8 cellular contexts compared by ENCODE assay signal in the genomic region with DNA sequence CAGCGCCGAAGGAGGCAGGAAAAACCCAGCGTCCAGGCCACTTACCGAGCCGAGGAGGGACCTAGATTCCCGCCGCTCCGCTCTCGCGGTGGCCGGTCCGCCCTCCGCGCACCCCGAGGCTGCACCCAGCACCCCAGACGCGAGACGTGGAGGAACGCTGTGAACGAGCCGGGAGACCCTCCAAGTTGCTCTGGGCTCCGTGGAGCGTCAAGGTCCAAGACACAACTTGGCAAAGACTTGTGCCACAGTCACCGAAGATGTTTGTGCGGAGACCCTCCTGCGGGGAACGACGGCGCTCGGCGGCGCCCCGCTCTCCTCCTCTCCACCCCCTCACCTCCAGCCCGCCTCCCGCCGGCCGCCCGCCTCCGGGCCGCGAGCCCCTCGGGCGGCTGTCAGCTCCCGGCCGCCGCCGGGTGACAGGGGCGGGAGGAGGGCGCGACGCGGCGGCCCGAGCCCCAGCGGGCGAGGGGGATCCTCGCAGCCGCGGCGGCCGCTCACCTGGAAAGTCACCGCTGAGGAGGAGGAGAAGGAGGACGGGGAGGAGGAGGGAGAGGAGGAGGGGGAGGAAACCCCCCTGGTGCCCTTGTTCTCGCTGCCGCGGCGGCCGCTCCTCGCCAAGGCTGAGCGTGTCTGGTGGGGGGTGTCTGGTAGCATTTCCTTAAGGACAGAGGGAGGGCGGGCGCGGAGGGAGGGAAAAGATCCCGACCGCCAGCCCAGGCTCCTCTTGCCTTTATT. TPM values are rescaled to one million over a fixed set of nuclear protein-coding genes. Genes with fewer than 3 reads are reported as not detected.
DNase-seq lines count a peak whose midpoint lies in the region; ATAC-seq and TF ChIP-seq lines count a peak whose summit lies in the region.

No MANE protein-coding gene starts in this region.

- H3K4me3 ChIP-seq in DOHH2 (ENCODE audit: low read length) (peak overlapping the region; percentile 94), esophagus squamous epithelium (peak overlapping the region; percentile 77 to 99 (median 92))

- H3K4me1 ChIP-seq in DOHH2 (ENCODE audit: control insufficient read depth, low read length) (peaks cover 54% of the 10 kb centered on the region), esophagus squamous epithelium (peaks cover 0 to 39% (median 8%) of the 10 kb centered on the region in 3 donors)

- H3K9me2 ChIP-seq in DOHH2 (replicated peaks; ENCODE audit: control insufficient read depth, low read length): no peaks in the 10 kb centered on the region

- H3K4me1 Mint-ChIP-seq in naive thymus-derived CD8-positive, alpha-beta T cell: peaks cover 27 to 58% (median 46%) of the 10 kb centered on the region in 4 donors
- H3K4me1 Mint-ChIP-seq in stimulated activated naive CD8-positive, alpha-beta T cell treated with anti-CD3 and anti-CD28 coated beads, Interleukin-15, Interleukin-2, amounts not matched to agents 100 ng/mL and 50 ng/mL, for 24 hours (ENCODE audit: low read depth): peaks cover 51% of the 10 kb centered on the region

- H3K27ac ChIP-seq in DOHH2 (ENCODE audit: low read depth, low read length) (peak overlapping the region; percentile 80), esophagus squamous epithelium (peak overlapping the region; percentile 95 to 100 (median 98))

- peaks cover 0 to 5% (median 0%) of the 10 kb centered on the region in 9 donors for H3K9me3 Mint-ChIP-seq in naive thymus-derived CD8-positive, alpha-beta T cell
- H3K9me3 Mint-ChIP-seq in stimulated activated naive CD8-positive, alpha-beta T cell treated with anti-CD3 and anti-CD28 coated beads, Interleukin-15, Interleukin-2, amounts not matched to agents 100 ng/mL and 50 ng/mL, for 24 hours: no peaks in the 10 kb centered on the region

- DNase-seq in GOT3 (lab: John Stamatoyannopoulos, UW): peak; percentile 29
- DNase-seq in NCI-H345 (lab: John Stamatoyannopoulos, UW): peak; percentile 45
- DNase-seq in activated T-cell treated with anti-CD3 and anti-CD28 coated beads, Interleukin-2, amount 50 U/mL, for 48 hours: peak; percentile 70 to 74
- no peak for DNase-seq in esophagus squamous epithelium (lab: John Stamatoyannopoulos, UW)
- DNase-seq in naive thymus-derived CD8-positive, alpha-beta T cell: peak; percentile 53 to 87 (median 74)
- DNase-seq in NCI-H187 (lab: John Stamatoyannopoulos, UW): no peak

- H3K9me3 ChIP-seq in DOHH2 (ENCODE audit: control insufficient read depth, insufficient read depth, low read length) (no peaks in the 10 kb centered on the region), esophagus squamous epithelium (no peaks in the 10 kb centered on the region)

- H3K27me3 ChIP-seq in DOHH2 (ENCODE audit: control insufficient read depth, low read length): no peaks in the 10 kb centered on the region
- no peaks in the 10 kb centered on the region for H3K27me3 ChIP-seq in esophagus squamous epithelium

- peaks cover 0 to 6% (median 0%) of the 10 kb centered on the region in 5 donors for H3K27me3 Mint-ChIP-seq in naive thymus-derived CD8-positive, alpha-beta T cell
- H3K27me3 Mint-ChIP-seq in stimulated activated naive CD8-positive, alpha-beta T cell treated with anti-CD3 and anti-CD28 coated beads, Interleukin-15, Interleukin-2, amounts not matched to agents 100 ng/mL and 50 ng/mL, for 24 hours: peaks cover 3% of the 10 kb centered on the region

- peak; percentile 7 to 8 for ATAC-seq in naive thymus-derived CD8-positive, alpha-beta T cell

- 0 to 1% methylated on average over 4 to 28 of the region's 75 CpGs for WGBS in esophagus squamous epithelium, 2 donors

- peaks cover 2 to 4% (median 2%) of the 10 kb centered on the region in 3 donors for H3K36me3 Mint-ChIP-seq in naive thymus-derived CD8-positive, alpha-beta T cell
- peaks cover 15% of the 10 kb centered on the region for H3K36me3 Mint-ChIP-seq in stimulated activated naive CD8-positive, alpha-beta T cell treated with anti-CD3 and anti-CD28 coated beads, Interleukin-15, Interleukin-2, amounts not matched to agents 100 ng/mL and 50 ng/mL, for 24 hours (ENCODE audit: low read depth)

- H3K36me3 ChIP-seq in DOHH2 (ENCODE audit: control insufficient read depth, low read length) (peaks cover 3% of the 10 kb centered on the region), esophagus squamous epithelium (no peaks in the 10 kb centered on the region)

- no peak for TF ChIP-seq CTCF in DOHH2 (IDR thresholded peaks at IDR 0.05; ENCODE audit: low read depth, low read length, poor library complexity, severe bottlenecking)
- no peak for TF ChIP-seq CTCF in esophagus squamous epithelium (IDR thresholded peaks at IDR 0.05)

- peak overlapping the region; percentile 82 for H3K4me2 ChIP-seq in DOHH2 (ENCODE audit: low read length)

- no peaks in the 10 kb centered on the region for H4K20me1 ChIP-seq in DOHH2 (ENCODE audit: control insufficient read depth, insufficient read depth, low read depth, low read length)

- peak overlapping the region; percentile 87 to 100 (median 94) for H3K4me3 Mint-ChIP-seq in naive thymus-derived CD8-positive, alpha-beta T cell
- H3K4me3 Mint-ChIP-seq in stimulated activated naive CD8-positive, alpha-beta T cell treated with anti-CD3 and anti-CD28 coated beads, Interleukin-15, Interleukin-2, amounts not matched to agents 100 ng/mL and 50 ng/mL, for 24 hours: peak overlapping the region; percentile 90

- H3K27ac Mint-ChIP-seq in naive thymus-derived CD8-positive, alpha-beta T cell: peak overlapping the region; percentile 91 to 100 (median 98)
- H3K27ac Mint-ChIP-seq in stimulated activated naive CD8-positive, alpha-beta T cell treated with anti-CD3 and anti-CD28 coated beads, Interleukin-15, Interleukin-2, amounts not matched to agents 100 ng/mL and 50 ng/mL, for 24 hours: peak overlapping the region; percentile 99

- intact Hi-C loops in esophagus squamous epithelium (cut with DNase I): no loop called here

- peaks cover 39% of the 10 kb centered on the region for H3K79me2 ChIP-seq in DOHH2 (ENCODE audit: control insufficient read depth, low read length)

- peaks cover 29% of the 10 kb centered on the region for H3F3A ChIP-seq in DOHH2 (ENCODE audit: control insufficient read depth, insufficient read depth)

- TF ChIP-seq POLR2A in esophagus squamous epithelium (IDR thresholded peaks at IDR 0.05): no peak

- POLR2A ChIA-PET in naive thymus-derived CD8-positive, alpha-beta T cell (lab: Charles Lee): interaction anchor here (0.6 to 4.9 kb wide), 20 partner anchors 10 to 140 kb away, joined by 3 to 69 read pairs (median 4); no protein-coding TSS in a partner anchor

RNA-seq across cellular contexts. Expression of a gene that starts 0.6 kb away (rescaled TPM):
- 10 to 100 TPM in 3 of 4 donors, 1 to 10 TPM in 1; 8.6 to 19.3 (median 12.7) TPM for total RNA-seq in esophagus squamous epithelium
- 10 to 100 TPM; 84.8 to 99.2 TPM for total RNA-seq in naive thymus-derived CD8-positive, alpha-beta T cell
- polyA plus RNA-seq in naive thymus-derived CD8-positive, alpha-beta T cell: 10 to 100 TPM in 2 of 3 donors, 1 to 10 TPM in 1; 6.5 to 17.1 (median 12.5) TPM

Comparison
In these comparisons a context has a peak if more than half of its experiments do, and no peak if none do; other contexts are left out.
1. DNase-seq: peak in GOT3 (single experiment), NCI-H345 (single experiment), activated T-cell treated with anti-CD3 and anti-CD28 coated beads, Interleukin-2, amount 50 U/mL, for 48 hours (2 of 2) and naive thymus-derived CD8-positive, alpha-beta T cell (10 of 10); none in esophagus squamous epithelium (single experiment) and NCI-H187 (0 of 2).
2. RNA of a gene that starts 0.6 kb away (total RNA-seq): 84.8 to 99.2 TPM in naive thymus-derived CD8-positive, alpha-beta T cell; 8.6 to 19.3 TPM in esophagus squamous epithelium; every median in the first group is over 4 times any median in the second.